13 cellular contexts compared by ENCODE assay signal in the genomic region with DNA sequence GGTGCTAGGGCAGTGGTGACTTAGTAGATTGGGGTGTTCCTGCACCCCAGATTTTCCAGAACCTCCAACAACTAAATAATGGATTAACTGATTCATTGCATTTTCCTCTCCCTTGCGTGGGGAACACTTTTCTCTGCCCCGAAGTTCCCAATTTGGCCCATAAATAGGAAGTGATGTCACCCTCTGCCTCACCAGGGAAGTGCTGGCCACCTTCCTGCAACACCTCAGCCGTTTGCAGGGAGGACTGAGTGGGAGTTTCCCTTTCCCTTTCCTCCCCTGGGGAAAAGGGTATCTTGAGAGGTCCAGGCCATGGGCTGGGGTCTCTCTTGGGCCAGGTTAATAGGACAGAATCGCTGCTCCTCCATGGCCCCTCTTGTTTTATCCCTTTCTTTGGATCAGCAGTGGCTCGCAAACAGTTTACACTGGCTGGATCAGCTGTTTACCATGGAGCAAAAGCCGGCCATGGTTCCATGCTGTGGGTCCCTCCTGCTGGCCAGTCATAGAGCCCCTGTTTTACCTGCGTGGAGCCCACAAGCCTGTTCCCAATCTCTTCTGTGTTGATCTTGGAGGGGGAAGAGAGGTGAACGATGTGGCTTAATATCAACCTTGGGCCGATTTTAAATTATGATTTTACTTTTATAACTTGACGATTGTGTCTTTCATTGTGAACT.
"Had no signal": no experiment of that assay in that cellular context is flagged by ENCODE, and none has a peak within 500 bp of the region (broad histone marks: within the 10 kb centered on the region; RNA-seq: fewer than 3 reads in every experiment).

No MANE protein-coding gene starts in this region.

- H3K36me3 Mint-ChIP-seq: activated naive CD8-positive, alpha-beta T cell treated with anti-CD3 and anti-CD28 coated beads, Interleukin-2, amount 10 ng/mL, durations not matched to agents 7 days and 5 days; naive thymus-derived CD4-positive, alpha-beta T cell; stimulated activated memory B cell treated with anti-CD40 and anti-IgM and Interleukin-4, amounts not matched to agents 10 μg/mL and 1 μg/mL and 100 μg/mL, for 72 hours had no signal

- H3K4me3 ChIP-seq: coronary artery, left ventricle myocardium inferior, mucosa of descending colon had no signal

- H3K4me1 Mint-ChIP-seq: activated CD4-positive, alpha-beta T cell treated with anti-CD3 and anti-CD28 coated beads, Interleukin-2, amount 10 ng/mL, durations not matched to agents 7 days and 5 days; activated naive CD8-positive, alpha-beta T cell treated with anti-CD3 and anti-CD28 coated beads, Interleukin-2, amount 10 ng/mL, durations not matched to agents 7 days and 5 days; central memory CD8-positive, alpha-beta T cell; stimulated activated memory B cell treated with anti-CD40 and anti-IgM and Interleukin-4, amounts not matched to agents 10 μg/mL and 1 μg/mL and 100 μg/mL, for 72 hours had no signal

- H3K27ac Mint-ChIP-seq: activated CD4-positive, alpha-beta T cell treated with anti-CD3 and anti-CD28 coated beads, Interleukin-2, amount 10 ng/mL, durations not matched to agents 7 days and 5 days; activated naive CD8-positive, alpha-beta T cell treated with anti-CD3 and anti-CD28 coated beads, Interleukin-2, amount 10 ng/mL, durations not matched to agents 7 days and 5 days; naive thymus-derived CD4-positive, alpha-beta T cell; stimulated activated memory B cell treated with anti-CD40 and anti-IgM and Interleukin-4, amounts not matched to agents 10 μg/mL and 1 μg/mL and 100 μg/mL, for 72 hours had no signal

- H3K4me3 Mint-ChIP-seq: activated CD4-positive, alpha-beta T cell treated with anti-CD3 and anti-CD28 coated beads, Interleukin-2, amount 10 ng/mL, durations not matched to agents 7 days and 5 days; activated naive CD8-positive, alpha-beta T cell treated with anti-CD3 and anti-CD28 coated beads, Interleukin-2, amount 10 ng/mL, durations not matched to agents 7 days and 5 days; central memory CD8-positive, alpha-beta T cell; naive thymus-derived CD4-positive, alpha-beta T cell; stimulated activated memory B cell treated with anti-CD40 and anti-IgM and Interleukin-4, amounts not matched to agents 10 μg/mL and 1 μg/mL and 100 μg/mL, for 72 hours had no signal

- DNase-seq: activated CD4-positive, alpha-beta T cell treated with anti-CD3 and anti-CD28 coated beads, Interleukin-2, amount 10 ng/mL, durations not matched to agents 7 days and 5 days; activated naive CD8-positive, alpha-beta T cell treated with anti-CD3 and anti-CD28 coated beads, Interleukin-2, amount 10 ng/mL, durations not matched to agents 7 days and 5 days; brain microvascular endothelial cell; effector CD4-positive, alpha-beta T cell; foreskin fibroblast; hypothalamus; left ventricle myocardium inferior; mucosa of descending colon; naive thymus-derived CD4-positive, alpha-beta T cell; retina had no signal

- H3K27me3 ChIP-seq: brain microvascular endothelial cell had no signal

- H3K4me1 ChIP-seq: left ventricle myocardium inferior had no signal

- H3K27me3 Mint-ChIP-seq: activated CD4-positive, alpha-beta T cell treated with anti-CD3 and anti-CD28 coated beads, Interleukin-2, amount 10 ng/mL, durations not matched to agents 7 days and 5 days had no signal

- ATAC-seq: mucosa of descending colon; naive thymus-derived CD4-positive, alpha-beta T cell; stimulated activated memory B cell treated with anti-CD40 and anti-IgM and Interleukin-4, amounts not matched to agents 10 μg/mL and 1 μg/mL and 100 μg/mL, for 72 hours had no signal

- H3K27ac ChIP-seq: brain microvascular endothelial cell, coronary artery, left ventricle myocardium inferior had no signal

- H3K9me3 Mint-ChIP-seq: activated CD4-positive, alpha-beta T cell treated with anti-CD3 and anti-CD28 coated beads, Interleukin-2, amount 10 ng/mL, durations not matched to agents 7 days and 5 days; activated naive CD8-positive, alpha-beta T cell treated with anti-CD3 and anti-CD28 coated beads, Interleukin-2, amount 10 ng/mL, durations not matched to agents 7 days and 5 days; central memory CD8-positive, alpha-beta T cell; naive thymus-derived CD4-positive, alpha-beta T cell; stimulated activated memory B cell treated with anti-CD40 and anti-IgM and Interleukin-4, amounts not matched to agents 10 μg/mL and 1 μg/mL and 100 μg/mL, for 72 hours had no signal

- H3K36me3 ChIP-seq: brain microvascular endothelial cell, left ventricle myocardium inferior had no signal

- H3K9me3 ChIP-seq: left ventricle myocardium inferior, mucosa of descending colon had no signal
